1 cellular context compared by ENCODE assay signal in genomic region chr16:7921360-7921759, GRCh38.
TF ChIP-seq lines count a peak whose summit lies in the region.

No MANE protein-coding gene starts in this region.

TF ChIP-seq in WTC11, 78 proteins besides CTCF, POLR2A, EP300 and RAD21 (continued from another document):
- no peak for TF ChIP-seq MLX (CRISPR knock-in tag; IDR thresholded peaks at IDR 0.05)
- no peak for TF ChIP-seq ATF2 (CRISPR knock-in tag; IDR thresholded peaks at IDR 0.05; ENCODE audit: borderline replicate concordance, low read depth)
- no peak for TF ChIP-seq RELA (CRISPR knock-in tag; IDR thresholded peaks at IDR 0.05; ENCODE audit: borderline replicate concordance)
TF ChIP-seq in WTC11: peak in this region for 0.
